8 cellular contexts compared by ENCODE assay signal in the genomic region with DNA sequence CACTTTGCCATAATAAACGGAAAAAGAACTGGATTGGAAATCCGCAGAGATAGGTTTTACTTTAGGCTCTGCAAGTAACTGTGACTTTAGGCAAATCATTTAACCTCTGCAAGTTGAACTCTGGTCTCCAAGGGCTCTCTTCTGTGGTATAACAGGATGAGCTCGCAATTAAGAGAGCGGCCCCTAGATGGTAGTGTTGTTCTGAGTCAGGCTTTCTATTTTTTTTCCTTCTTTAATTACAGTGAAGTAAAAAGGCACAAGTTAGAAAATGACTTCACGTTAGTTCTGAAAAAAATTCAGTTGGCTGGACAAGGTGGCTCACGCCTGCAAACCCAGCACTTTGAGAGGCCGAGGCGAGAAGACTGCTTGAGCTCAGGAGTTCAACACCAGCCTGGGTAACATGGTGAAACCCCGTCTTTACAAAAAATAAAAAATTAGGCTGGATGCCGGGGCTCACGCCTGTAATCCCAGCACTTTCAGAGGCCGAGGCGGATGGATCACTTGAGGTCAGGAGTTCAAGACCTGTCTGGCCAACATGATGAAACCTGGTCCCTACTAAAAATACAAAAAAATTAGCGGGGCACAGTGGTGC. TPM values are rescaled to one million over a fixed set of nuclear protein-coding genes. Genes with fewer than 3 reads are reported as not detected.
DNase-seq lines count a peak whose midpoint lies in the region; ATAC-seq, FAIRE-seq and TF ChIP-seq lines count a peak whose summit lies in the region.

No MANE protein-coding gene starts in this region.

- H3K9me3 ChIP-seq in endothelial cell of umbilical vein (replicated peaks; ENCODE audit: control insufficient read depth, insufficient read depth, low read length) (no peaks in the 10 kb centered on the region), thyroid gland (no peaks in the 10 kb centered on the region)

- 45 to 46% methylated on average over 13 to 14 of the region's 14 CpGs for WGBS in thyroid gland, 2 donors

- no peak overlapping the region for H3K27ac Mint-ChIP-seq in activated CD4-positive, alpha-beta T cell treated with anti-CD3 and anti-CD28 coated beads for 36 hours

- no peaks in the 10 kb centered on the region for H3K36me3 Mint-ChIP-seq in activated CD4-positive, alpha-beta T cell treated with anti-CD3 and anti-CD28 coated beads for 36 hours (ENCODE audit: low read depth)

- peak; percentile 53 to 61 for TF ChIP-seq CTCF in endothelial cell of umbilical vein (IDR thresholded peaks at IDR 0.05; ENCODE audit: extremely low read depth in 1 of 2, insufficient read depth in 1 of 2, low read depth in 1 of 2, low read length in 2 of 2)
- peak; percentile 35 to 77 (median 66) for TF ChIP-seq CTCF in thyroid gland (IDR thresholded peaks at IDR 0.05)

- peaks cover 11 to 15% of the 10 kb centered on the region in 2 experiments for H3K36me3 ChIP-seq in endothelial cell of umbilical vein (ENCODE audit: control insufficient read depth in 2 of 2, extremely low read depth in 1 of 2, insufficient read depth in 2 of 2, low read length in 2 of 2)
- H3K36me3 ChIP-seq in thyroid gland = peaks cover 5 to 8% of the 10 kb centered on the region in 2 donors

- no peaks in the 10 kb centered on the region for H3K9me1 ChIP-seq in endothelial cell of umbilical vein (replicated peaks; ENCODE audit: control insufficient read depth, extremely low read depth, insufficient read depth, low read length)

- dilution Hi-C loops in endothelial cell of umbilical vein (cut with MboI; ENCODE audit: extremely low pct_ligation_motif_present, low sequenced_read_pairs) = no loop called here

- CTCF ChIA-PET in activated CD4-positive, alpha-beta T cell treated with anti-CD3 and anti-CD28 coated beads for 36 hours (lab: Charles Lee) = interaction anchor here (0.7 to 1.9 kb wide), 20 partner anchors 9 to 527 kb away, joined by 3 to 13 read pairs (median 4); a partner anchor contains a TSS
- CTCF ChIA-PET in endothelial cell of umbilical vein (lab: Charles Lee) = interaction anchor here (0.6 to 3.3 kb wide), 48 partner anchors 9 to 1269 kb away, joined by 3 to 63 read pairs (median 4); a partner anchor contains a TSS

- H3K4me3 ChIP-seq in endothelial cell of umbilical vein (replicated peaks in 1 of 3; ENCODE audit: insufficient read depth in 1 of 3, low read depth in 1 of 3, low read length in 3 of 3) (no peak overlapping the region), thyroid gland (replicated peaks in 1 of 3) (no peak overlapping the region)

- peak; percentile 71 for FAIRE-seq in endothelial cell of umbilical vein (lab: Jason Lieb, UNC)

- no peak overlapping the region for H3K27ac ChIP-seq in endothelial cell of umbilical vein (ENCODE audit: insufficient read depth, low read depth, low read length)
- no peak overlapping the region for H3K27ac ChIP-seq in thyroid gland

- H3K4me1 ChIP-seq in endothelial cell of umbilical vein (ENCODE audit: control insufficient read depth, extremely low read depth, insufficient read depth, low read length) (no peaks in the 10 kb centered on the region), thyroid gland (no peaks in the 10 kb centered on the region)

- no peak overlapping the region for H3K9ac ChIP-seq in endothelial cell of umbilical vein (replicated peaks; ENCODE audit: extremely low read depth, insufficient read depth, low read length)

- POLR2A ChIA-PET in activated CD4-positive, alpha-beta T cell treated with anti-CD3 and anti-CD28 coated beads for 36 hours (lab: Charles Lee) = interaction anchor here (0.6 to 1.0 kb wide), 3 partner anchors 13 to 428 kb away, joined by 3 to 4 read pairs (median 3); no protein-coding TSS in a partner anchor
- POLR2A ChIA-PET in endothelial cell of umbilical vein (lab: Charles Lee) = no interaction called here

- TF ChIP-seq POLR2A in endothelial cell of umbilical vein (IDR thresholded peaks at IDR 0.05; ENCODE audit: low read depth, low read length) (no peak), thyroid gland (IDR thresholded peaks at IDR 0.05) (no peak)

- no TSS peak for BruUV-seq in endothelial cell of umbilical vein (replicated peaks; lab: Mats Ljungman, UMichigan)

- H3K9me3 Mint-ChIP-seq in activated CD4-positive, alpha-beta T cell treated with anti-CD3 and anti-CD28 coated beads for 36 hours (ENCODE audit: low read depth) = no peaks in the 10 kb centered on the region

- H2AFZ ChIP-seq in endothelial cell of umbilical vein (ENCODE audit: low read depth, low read length) = no peak overlapping the region

- no peaks in the 10 kb centered on the region for H3K79me2 ChIP-seq in endothelial cell of umbilical vein (ENCODE audit: control insufficient read depth, insufficient read depth, low read length)

- H4K20me1 ChIP-seq in endothelial cell of umbilical vein (replicated peaks; ENCODE audit: control insufficient read depth, extremely low read depth, insufficient read depth, low read length) = no peaks in the 10 kb centered on the region

- ATAC-seq in GM19043 (IDR thresholded peaks at IDR 0.05; ENCODE audit: low read depth, unreplicated experiment) = peak; percentile 94
- ATAC-seq in HG03108 (IDR thresholded peaks at IDR 0.05; ENCODE audit: unreplicated experiment) = peak; percentile 92
- ATAC-seq in activated CD4-positive, alpha-beta T cell treated with anti-CD3 and anti-CD28 coated beads for 36 hours = peak; percentile 72

- peaks cover 8% of the 10 kb centered on the region for H3K4me1 Mint-ChIP-seq in activated CD4-positive, alpha-beta T cell treated with anti-CD3 and anti-CD28 coated beads for 36 hours

- H3K4me2 ChIP-seq in endothelial cell of umbilical vein (ENCODE audit: insufficient read depth, low read length) = no peak overlapping the region

- intact Hi-C loops in activated CD4-positive, alpha-beta T cell treated with anti-CD3 and anti-CD28 coated beads for 36 hours (cut with DNase I, micrococcal nuclease) = loop anchor here (1.0 to 5.0 kb wide), 4 partner anchors 160 to 487 kb away; a partner anchor contains a TSS
- intact Hi-C loops in endothelial cell of umbilical vein (cut with micrococcal nuclease) (loop anchor here (1.0 to 5.0 kb wide), 6 partner anchors 160 to 645 kb away; a partner anchor contains a TSS), thyroid gland (cut with DNase I) (loop anchor here (10.0 kb wide), 1 partner anchor 247 kb away; no protein-coding TSS in a partner anchor)

- H3K27me3 ChIP-seq in endothelial cell of umbilical vein (ENCODE audit: control insufficient read depth in 2 of 2, insufficient read depth in 2 of 2, low read length in 2 of 2) = no peaks in the 10 kb centered on the region
- no peaks in the 10 kb centered on the region for H3K27me3 ChIP-seq in thyroid gland

- H3K4me3 Mint-ChIP-seq in activated CD4-positive, alpha-beta T cell treated with anti-CD3 and anti-CD28 coated beads for 36 hours = no peak overlapping the region

- DNase-seq in COR-L47 (lab: John Stamatoyannopoulos, UW) (peak; percentile 65), NCI-H2196 (lab: John Stamatoyannopoulos, UW; ENCODE audit: unreplicated experiment) (peak; percentile 47), endothelial cell of umbilical vein (ENCODE audit: low read depth, low spot score) (peak; percentile 86), middle frontal gyrus (ENCODE audit: extremely low spot score, low spot score) (peak; percentile 71), thyroid gland (peak; percentile 55 to 60)
- DNase-seq in activated CD4-positive, alpha-beta T cell treated with anti-CD3 and anti-CD28 coated beads for 36 hours = peak; percentile 74

- H3K27me3 Mint-ChIP-seq in activated CD4-positive, alpha-beta T cell treated with anti-CD3 and anti-CD28 coated beads for 36 hours = no peaks in the 10 kb centered on the region

TF ChIP-seq in endothelial cell of umbilical vein, 7 proteins besides CTCF, POLR2A, EP300 and RAD21:
- TF ChIP-seq MYC (IDR thresholded peaks at IDR 0.05; ENCODE audit: low read depth, low read length) (no peak), JUN (IDR thresholded peaks at IDR 0.05; ENCODE audit: borderline replicate concordance, insufficient read depth, insufficient read length, low read depth) (peak; percentile 9)

RNA-seq across cellular contexts. Expression of a gene that starts 18.0 kb away (rescaled TPM):
- total RNA-seq in activated CD4-positive, alpha-beta T cell treated with anti-CD3 and anti-CD28 coated beads for 36 hours = 1,000 to 10,000 TPM; 2,077 to 2,995 TPM
- total RNA-seq in endothelial cell of umbilical vein = 1,468 and 1,494 TPM in 2 replicates
- 941 and 1,367 TPM in 2 replicates for polyA plus RNA-seq in endothelial cell of umbilical vein
- 2,000 and 2,225 TPM in 2 replicates for polyA plus RNA-seq in endothelial cell of umbilical vein (2011; cell fraction: cytosol; rRNA removed)
- polyA plus RNA-seq in endothelial cell of umbilical vein (2011; cell fraction: nucleus; rRNA removed) = 622 and 662 TPM in 2 replicates
- 1,816 and 1,843 TPM in 2 replicates for polyA plus RNA-seq in endothelial cell of umbilical vein (2012)
- polyA minus RNA-seq in endothelial cell of umbilical vein = 290 and 346 TPM in 2 replicates
- 418 TPM for polyA minus RNA-seq in endothelial cell of umbilical vein (2011; cell fraction: cytosol; rRNA and poly(A)+ RNA removed)
- 85.3 and 91.2 TPM in 2 replicates for polyA minus RNA-seq in endothelial cell of umbilical vein (2011; cell fraction: nucleus; rRNA and poly(A)+ RNA removed)
- 1,000 to 10,000 TPM; 2,907 to 6,038 (median 3,041) TPM for total RNA-seq in thyroid gland
